ENCODE assay signal across 21 cellular contexts in genomic region chr3:159664011-159664410, GRCh38.
DNase-seq lines count a peak whose midpoint lies in the region; FAIRE-seq and TF ChIP-seq lines count a peak whose summit lies in the region.
"Had no signal": no experiment of that assay in that cellular context is flagged by ENCODE, and none has a peak within 500 bp of the region (broad histone marks: within the 10 kb centered on the region; RNA-seq: fewer than 3 reads in every experiment).

No MANE protein-coding gene starts in this region.

- H3K27me3 ChIP-seq in thyroid gland: no peaks in the 10 kb centered on the region
- H3K27me3 ChIP-seq in spleen (replicated peaks in 1 of 7): no peaks in the 10 kb centered on the region
- H3K27me3 ChIP-seq: pancreas, transverse colon had no signal

- TF ChIP-seq POLR2A in thyroid gland (IDR thresholded peaks at IDR 0.05) (no peak), spleen (IDR thresholded peaks at IDR 0.05) (no peak)

- FAIRE-seq in RCC 7860 (lab: Jason Lieb, UNC): peak; percentile 37
- FAIRE-seq: GM18507, pancreas had no signal

- H3K4me3 ChIP-seq in epithelial cell of esophagus (ENCODE audit: low read length): no peak overlapping the region
- H3K4me3 ChIP-seq in thyroid gland (replicated peaks in 1 of 3): no peak overlapping the region
- no peak overlapping the region for H3K4me3 ChIP-seq in spleen
- H3K4me3 ChIP-seq: pancreas, transverse colon had no signal

- H3K36me3 ChIP-seq in thyroid gland: no peaks in the 10 kb centered on the region
- no peaks in the 10 kb centered on the region for H3K36me3 ChIP-seq in spleen
- H3K36me3 ChIP-seq: pancreas, transverse colon had no signal

- intact Hi-C loops in thyroid gland (cut with DNase I): no loop called here
- intact Hi-C loops in spleen (cut with DNase I; ENCODE audit: low total_unique reads): no loop called here

- WGBS in thyroid gland, 2 donors: 71 to 80% methylated on average over 2 of the region's 2 CpGs
- 74 to 79% (median 75%) methylated on average over 2 of the region's 2 CpGs for WGBS in spleen, 5 donors

- H3K9me3 ChIP-seq in thyroid gland (no peaks in the 10 kb centered on the region), spleen (peaks cover 0 to 14% (median 5%) of the 10 kb centered on the region in 8 donors)
- H3K9me3 ChIP-seq: pancreas, transverse colon had no signal

- TF ChIP-seq CTCF in epithelial cell of esophagus (IDR thresholded peaks at IDR 0.05; ENCODE audit: insufficient read depth, low read depth, low read length, missing control alignments) (no peak), thyroid gland (IDR thresholded peaks at IDR 0.05) (no peak), spleen (IDR thresholded peaks at IDR 0.05 in 8 of 11, conservative IDR thresholded peaks at IDR 0.05 in 3 of 11) (no peak)

- H3K27ac ChIP-seq in thyroid gland (no peak overlapping the region), spleen (no peak overlapping the region)
- H3K27ac ChIP-seq: epithelial cell of prostate, pancreas, RWPE1, transverse colon, VCaP had no signal

- DNase-seq in NCI-H2081 (lab: John Stamatoyannopoulos, UW): peak; percentile 31 to 71
- DNase-seq in NCI-H2081 treated with DMSO at 0.1 percent for 48 hours (lab: John Stamatoyannopoulos, UW): no peak
- peak; percentile 38 for DNase-seq in Daoy (ENCODE audit: low read depth)
- DNase-seq in RCC 7860 (ENCODE audit: low spot score): no peak
- peak; percentile 51 for DNase-seq in epithelial cell of esophagus (ENCODE audit: low read depth)
- DNase-seq in effector CD4-positive, alpha-beta T cell: no peak
- DNase-seq in thyroid gland: no peak
- no peak for DNase-seq in spleen
- DNase-seq: activated CD4-positive, alpha-beta T cell treated with anti-CD3 and anti-CD28 coated beads for 4 hours; activated T-cell treated with anti-CD3 and anti-CD28 coated beads for 4 hours; CD8-positive, alpha-beta T cell; HCEC 1CT; head of caudate nucleus; NCI-H1436; NCI-H524 treated with DMSO at 0.1 percent for 48 hours; pancreas; transverse colon had no signal

- no peaks in the 10 kb centered on the region for H3K4me1 ChIP-seq in thyroid gland
- H3K4me1 ChIP-seq in spleen: no peaks in the 10 kb centered on the region
- H3K4me1 ChIP-seq: pancreas had no signal

Comparison
In these comparisons a context has a peak if more than half of its experiments do, and no peak if none do; other contexts are left out.
1. DNase-seq: peak in NCI-H2081 (2 of 2), Daoy (single experiment) and epithelial cell of esophagus (single experiment); none in NCI-H2081 treated with DMSO at 0.1 percent for 48 hours (single experiment), RCC 7860 (single experiment), effector CD4-positive, alpha-beta T cell (single experiment), thyroid gland (0 of 2) and spleen (single experiment).